In the genomic region with DNA sequence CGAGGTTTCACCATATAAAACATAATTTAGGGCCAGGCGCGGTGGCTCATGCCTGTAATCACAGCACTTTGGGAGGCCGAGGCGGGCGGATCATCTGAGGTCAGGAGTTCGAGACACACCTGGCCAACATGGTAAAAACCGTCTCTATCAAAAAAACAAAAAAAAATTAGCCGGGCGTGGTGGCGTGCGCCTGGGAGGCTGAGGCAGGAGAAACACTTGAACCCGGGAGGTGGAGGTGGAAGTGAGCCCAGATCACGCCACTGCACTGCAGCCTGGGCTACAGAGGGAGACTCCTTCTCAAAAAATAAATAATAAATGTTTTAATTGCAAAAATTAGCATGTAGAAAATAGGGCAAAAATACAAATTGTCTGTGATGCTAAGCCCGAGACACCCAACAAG, we compare ENCODE assay signal across 9 cellular contexts. TPM values are rescaled to one million over a fixed set of nuclear protein-coding genes. Genes with fewer than 3 reads are reported as not detected.
A peak's percentile ranks its signal among the peaks of the same experiment; 100 is the strongest.
DNase-seq lines count a peak whose midpoint lies in the region; ATAC-seq, FAIRE-seq and TF ChIP-seq lines count a peak whose summit lies in the region.
"Had no signal": no experiment of that assay in that cellular context is flagged by ENCODE, and none has a peak within 500 bp of the region (broad histone marks: within the 10 kb centered on the region; RNA-seq: fewer than 3 reads in every experiment).

No MANE protein-coding gene starts in this region.

- H3K27me3 ChIP-seq in GM06990 (replicated peaks; ENCODE audit: control insufficient read depth, insufficient read depth, low read length), result no peaks in the 10 kb centered on the region
- no peaks in the 10 kb centered on the region for H3K27me3 ChIP-seq in Panc1 (ENCODE audit: control insufficient read depth, insufficient read depth, low read length)
- H3K27me3 ChIP-seq in endothelial cell of umbilical vein (ENCODE audit: control insufficient read depth in 2 of 2, insufficient read depth in 2 of 2, low read length in 2 of 2), result no peaks in the 10 kb centered on the region
- no peaks in the 10 kb centered on the region for H3K27me3 ChIP-seq in parathyroid adenoma (ENCODE audit: control insufficient read depth, insufficient read depth, low read length)

- DNase-seq in GM06990 (ENCODE audit: extremely low read depth, insufficient read length), result no peak
- no peak for DNase-seq in Panc1 (ENCODE audit: low read depth, low spot score)
- no peak for DNase-seq in endothelial cell of umbilical vein (ENCODE audit: low read depth, low spot score)
- no peak for DNase-seq in NCI-H1417 treated with DMSO at 0.1 percent for 48 hours (lab: John Stamatoyannopoulos, UW)
- DNase-seq in stimulated activated CD4-positive, alpha-beta T cell treated with anti-CD3 and anti-CD28 coated beads, Interleukin-12 subunit alpha, Interleukin-12 subunit beta, amount 100 ng/mL, for 4 hours, result no peak
- DNase-seq in DMS153 (lab: John Stamatoyannopoulos, UW), result no peak

- TF ChIP-seq CTCF in GM06990 (IDR thresholded peaks at IDR 0.05; ENCODE audit: insufficient read depth, low read length, poor library complexity, severe bottlenecking) (no peak), Panc1 (IDR thresholded peaks at IDR 0.05) (no peak), endothelial cell of umbilical vein (IDR thresholded peaks at IDR 0.05; ENCODE audit: extremely low read depth in 1 of 2, insufficient read depth in 1 of 2, low read depth in 1 of 2, low read length in 2 of 2) (no peak), parathyroid adenoma (IDR thresholded peaks at IDR 0.05) (no peak)

- H3K4me1 ChIP-seq in Panc1 (ENCODE audit: control insufficient read depth, insufficient read depth, low read length) (peaks cover 7% of the 10 kb centered on the region; the same call in 1 of the 2 replicates), endothelial cell of umbilical vein (ENCODE audit: control insufficient read depth, extremely low read depth, insufficient read depth, low read length) (peaks cover 21% of the 10 kb centered on the region), parathyroid adenoma (no peaks in the 10 kb centered on the region)

- no peak for TF ChIP-seq POLR2A in endothelial cell of umbilical vein (IDR thresholded peaks at IDR 0.05; ENCODE audit: low read depth, low read length)

- H2AFZ ChIP-seq in endothelial cell of umbilical vein (ENCODE audit: low read depth, low read length) (no peak overlapping the region), parathyroid adenoma (peak overlapping the region; percentile 88)

- intact Hi-C loops in Panc1 (cut with micrococcal nuclease; ENCODE audit: unreplicated experiment) (no loop called here), endothelial cell of umbilical vein (cut with micrococcal nuclease) (loop anchor here (5.0 kb wide), 1 partner anchor 257 kb away; a partner anchor contains a TSS)

- H3K36me3 ChIP-seq in GM06990 (ENCODE audit: control insufficient read depth, insufficient read depth, low read length) (peaks cover 2% of the 10 kb centered on the region; the same call in 1 of the 2 replicates), Panc1 (ENCODE audit: control insufficient read depth, insufficient read depth, low read length) (no peaks in the 10 kb centered on the region; the same call in none of the 2 replicates), endothelial cell of umbilical vein (ENCODE audit: control insufficient read depth in 2 of 2, extremely low read depth in 1 of 2, insufficient read depth in 2 of 2, low read length in 2 of 2) (no peaks in the 10 kb centered on the region), parathyroid adenoma (ENCODE audit: control insufficient read depth, insufficient read depth, low read length) (no peaks in the 10 kb centered on the region)

- CTCF ChIA-PET in Panc1 (lab: Charles Lee) (no interaction called here), endothelial cell of umbilical vein (lab: Charles Lee) (no interaction called here)

- peak; percentile 8 for FAIRE-seq in endothelial cell of umbilical vein (lab: Jason Lieb, UNC)
- FAIRE-seq: endometrium had no signal

- BruUV-seq in Panc1 (replicated peaks; lab: Mats Ljungman, UMichigan) (no TSS peak), endothelial cell of umbilical vein (replicated peaks; lab: Mats Ljungman, UMichigan) (no TSS peak)

- ATAC-seq in Panc1, result no peak
- no peak for ATAC-seq in GM18873 (IDR thresholded peaks at IDR 0.05; ENCODE audit: low FRiP score, unreplicated experiment)

- H3K9me1 ChIP-seq in endothelial cell of umbilical vein (replicated peaks; ENCODE audit: control insufficient read depth, extremely low read depth, insufficient read depth, low read length), result no peaks in the 10 kb centered on the region

- H3K9me3 ChIP-seq in Panc1 (ENCODE audit: control insufficient read depth, insufficient read depth, low read depth, low read length), result no peaks in the 10 kb centered on the region
- no peaks in the 10 kb centered on the region for H3K9me3 ChIP-seq in endothelial cell of umbilical vein (replicated peaks; ENCODE audit: control insufficient read depth, insufficient read depth, low read length)
- H3K9me3 ChIP-seq in parathyroid adenoma (ENCODE audit: control insufficient read depth, low read length), result no peaks in the 10 kb centered on the region

- peak overlapping the region; percentile 90 for H3K4me2 ChIP-seq in endothelial cell of umbilical vein (ENCODE audit: insufficient read depth, low read length)
- peak overlapping the region; percentile 94 for H3K4me2 ChIP-seq in parathyroid adenoma (ENCODE audit: low read length)

- POLR2A ChIA-PET in Panc1 (lab: Charles Lee) (interaction anchor here (0.6 kb wide), 1 partner anchor 24 kb away, joined by 5 read pairs; no protein-coding TSS in a partner anchor), endothelial cell of umbilical vein (lab: Charles Lee) (no interaction called here)

- H4K20me1 ChIP-seq in endothelial cell of umbilical vein (replicated peaks; ENCODE audit: control insufficient read depth, extremely low read depth, insufficient read depth, low read length), result no peaks in the 10 kb centered on the region

- H3K27ac ChIP-seq in Panc1 (ENCODE audit: low read length) (peak overlapping the region; percentile 84), endothelial cell of umbilical vein (ENCODE audit: insufficient read depth, low read depth, low read length) (no peak overlapping the region), parathyroid adenoma (peak overlapping the region; percentile 75)

- H3K79me2 ChIP-seq in endothelial cell of umbilical vein (ENCODE audit: control insufficient read depth, insufficient read depth, low read length), result peaks cover 12% of the 10 kb centered on the region
- no peaks in the 10 kb centered on the region for H3K79me2 ChIP-seq in parathyroid adenoma

- H3K4me3 ChIP-seq in GM06990 (replicated peaks; ENCODE audit: low read depth, low read length) (peak overlapping the region; percentile 94), Panc1 (ENCODE audit: low read depth in 2 of 2, low read length in 2 of 2) (peak overlapping the region; percentile 77 to 89), endothelial cell of umbilical vein (replicated peaks in 1 of 3; ENCODE audit: insufficient read depth in 1 of 3, low read depth in 1 of 3, low read length in 3 of 3) (peak overlapping the region in 1 of 3 experiments; percentile 81), parathyroid adenoma (ENCODE audit: low read depth, low read length) (peak overlapping the region; percentile 88)

- in situ Hi-C loops in Panc1 (cut with HindIII; ENCODE audit: low pct_unique_long_range_greater_than_20kb, low sequenced_read_pairs), result no loop called here

- H3K9ac ChIP-seq in endothelial cell of umbilical vein (replicated peaks; ENCODE audit: extremely low read depth, insufficient read depth, low read length), result peak overlapping the region; percentile 78
- H3K9ac ChIP-seq in parathyroid adenoma, result no peak overlapping the region

- dilution Hi-C loops in endothelial cell of umbilical vein (cut with MboI; ENCODE audit: extremely low pct_ligation_motif_present, low sequenced_read_pairs), result no loop called here

TF ChIP-seq in endothelial cell of umbilical vein, 7 proteins besides CTCF, POLR2A, EP300 and RAD21:
- no peak for TF ChIP-seq JUN (IDR thresholded peaks at IDR 0.05; ENCODE audit: borderline replicate concordance, insufficient read depth, insufficient read length, low read depth)
- no peak for TF ChIP-seq MYC (IDR thresholded peaks at IDR 0.05; ENCODE audit: low read depth, low read length)
- no peak for TF ChIP-seq POLR2AphosphoS5 (IDR thresholded peaks at IDR 0.05; ENCODE audit: insufficient read depth, low read depth, low read length)
- TF ChIP-seq EZH2 (IDR thresholded peaks at IDR 0.05; ENCODE audit: borderline replicate concordance, low read depth, low read length, severe bottlenecking), result no peak
- TF ChIP-seq GATA2 (IDR thresholded peaks at IDR 0.05; ENCODE audit: insufficient read depth, insufficient read length, low read depth, low read length), result no peak
- no peak for TF ChIP-seq FOS (IDR thresholded peaks at IDR 0.05; ENCODE audit: borderline replicate concordance, insufficient read depth, low read length)

RNA-seq across cellular contexts. Expression of a gene that starts 1.0 kb away (rescaled TPM):
- total RNA-seq in Panc1 (2021; ENCODE audit: unreplicated experiment) (29.9 TPM), endothelial cell of umbilical vein (38.3 and 46.4 TPM in 2 replicates)
- 19.2 TPM for polyA plus RNA-seq in Panc1 (2012; ENCODE audit: insufficient read length)
- polyA plus RNA-seq in endothelial cell of umbilical vein, result 12.5 and 14.2 TPM in 2 replicates
- 7.5 and 9.0 TPM in 2 replicates for polyA plus RNA-seq in endothelial cell of umbilical vein (2011; cell fraction: cytosol; rRNA removed)
- 118 and 129 TPM in 2 replicates for polyA plus RNA-seq in endothelial cell of umbilical vein (2011; cell fraction: nucleus; rRNA removed)
- 10.9 and 13.4 TPM in 2 replicates for polyA plus RNA-seq in endothelial cell of umbilical vein (2012)
- 30.2 and 38.8 TPM in 2 replicates for polyA minus RNA-seq in endothelial cell of umbilical vein
- 3.8 TPM for polyA minus RNA-seq in endothelial cell of umbilical vein (2011; cell fraction: cytosol; rRNA and poly(A)+ RNA removed)
- 55.4 and 69.0 TPM in 2 replicates for polyA minus RNA-seq in endothelial cell of umbilical vein (2011; cell fraction: nucleus; rRNA and poly(A)+ RNA removed)

RNA-seq across cellular contexts. Expression of a gene that starts 5.7 kb away (rescaled TPM):
- total RNA-seq in Panc1 (2021; ENCODE audit: unreplicated experiment), result 23.3 TPM
- 19.1 TPM for polyA plus RNA-seq in Panc1 (2012; ENCODE audit: insufficient read length)
- 36.6 and 38.7 TPM in 2 replicates for total RNA-seq in endothelial cell of umbilical vein
- polyA plus RNA-seq in endothelial cell of umbilical vein, result 22.4 and 22.8 TPM in 2 replicates
- polyA plus RNA-seq in endothelial cell of umbilical vein (2011; cell fraction: cytosol; rRNA removed), result 18.1 and 20.5 TPM in 2 replicates
- polyA plus RNA-seq in endothelial cell of umbilical vein (2011; cell fraction: nucleus; rRNA removed), result 45.8 and 59.5 TPM in 2 replicates
- 20.6 and 21.6 TPM in 2 replicates for polyA plus RNA-seq in endothelial cell of umbilical vein (2012)
- polyA minus RNA-seq in endothelial cell of umbilical vein, result 30.2 and 42.8 TPM in 2 replicates
- polyA minus RNA-seq in endothelial cell of umbilical vein (2011; cell fraction: cytosol; rRNA and poly(A)+ RNA removed), result 11.0 TPM
- polyA minus RNA-seq in endothelial cell of umbilical vein (2011; cell fraction: nucleus; rRNA and poly(A)+ RNA removed), result 22.4 and 29.6 TPM in 2 replicates
